Comparison of ENCODE assay signal across 14 cellular contexts in genomic region chr1:70764747-70765146, GRCh38.
DNase-seq lines count a peak whose midpoint lies in the region.
"Had no signal": no experiment of that assay in that cellular context is flagged by ENCODE, and none has a peak within 500 bp of the region (broad histone marks: within the 10 kb centered on the region; RNA-seq: fewer than 3 reads in every experiment).

No MANE protein-coding gene starts in this region.

- peaks cover 5% of the 10 kb centered on the region for H3K9me3 Mint-ChIP-seq in T-helper 2 cell treated with Interferon-gamma antibody and Interleukin-4, amounts not matched to agents 5 μg/mL and 100 μg/mL, for 36 hours
- H3K9me3 Mint-ChIP-seq: activated CD4-positive, alpha-beta memory T cell treated with anti-CD3 and anti-CD28 coated beads, Interleukin-2, amount 10 ng/mL, durations not matched to agents 7 days and 5 days had no signal

- H3K27me3 Mint-ChIP-seq in T-helper 2 cell treated with Interferon-gamma antibody and Interleukin-4, amounts not matched to agents 5 μg/mL and 100 μg/mL, for 36 hours (ENCODE audit: low read depth), result no peaks in the 10 kb centered on the region
- H3K27me3 Mint-ChIP-seq: activated CD4-positive, alpha-beta memory T cell treated with anti-CD3 and anti-CD28 coated beads, Interleukin-2, amount 10 ng/mL, durations not matched to agents 7 days and 5 days; activated naive CD8-positive, alpha-beta T cell had no signal

- peak overlapping the region; percentile 24 for H3K27ac Mint-ChIP-seq in T-helper 2 cell treated with Interferon-gamma antibody and Interleukin-4, amounts not matched to agents 5 μg/mL and 100 μg/mL, for 36 hours
- H3K27ac Mint-ChIP-seq: activated CD4-positive, alpha-beta memory T cell treated with anti-CD3 and anti-CD28 coated beads, Interleukin-2, amount 10 ng/mL, durations not matched to agents 7 days and 5 days; activated naive CD8-positive, alpha-beta T cell had no signal

- H3K36me3 Mint-ChIP-seq in T-helper 2 cell treated with Interferon-gamma antibody and Interleukin-4, amounts not matched to agents 5 μg/mL and 100 μg/mL, for 36 hours (ENCODE audit: low read depth), result peaks cover 1% of the 10 kb centered on the region
- H3K36me3 Mint-ChIP-seq: activated naive CD8-positive, alpha-beta T cell had no signal

- DNase-seq in ELR (ENCODE audit: low read depth), result peak; percentile 66
- peak; percentile 31 for DNase-seq in LHCN-M2 (ENCODE audit: low read depth)
- DNase-seq in T-helper 2 cell treated with Interferon-gamma antibody and Interleukin-4, amounts not matched to agents 5 μg/mL and 100 μg/mL, for 36 hours (ENCODE audit: low spot score), result no peak
- peak; percentile 31 for DNase-seq in kidney tubule cell (ENCODE audit: low spot score)
- DNase-seq in NCI-H82 treated with DMSO at 0.1 percent for 48 hours (lab: John Stamatoyannopoulos, UW; ENCODE audit: unreplicated experiment), result no peak
- DNase-seq in retina, result no peak
- no peak for DNase-seq in activated CD4-positive, alpha-beta T cell treated with anti-CD3 and anti-CD28 coated beads for 4 hours
- DNase-seq: activated CD4-positive, alpha-beta memory T cell treated with anti-CD3 and anti-CD28 coated beads, Interleukin-2, amount 10 ng/mL, durations not matched to agents 7 days and 5 days; activated T-cell treated with anti-CD3 and anti-CD28 coated beads, Interleukin-2, amount 50 U/mL, for 48 hours; dermis blood vessel endothelial cell; NCI-H2107; NCI-H524 treated with DMSO at 0.1 percent for 48 hours; stimulated activated CD4-positive, alpha-beta T cell treated with anti-CD3 and anti-CD28 coated beads, Interleukin-12 subunit alpha, Interleukin-12 subunit beta, amount 100 ng/mL, for 4 hours had no signal

- peaks cover 15% of the 10 kb centered on the region for H3K4me1 Mint-ChIP-seq in T-helper 2 cell treated with Interferon-gamma antibody and Interleukin-4, amounts not matched to agents 5 μg/mL and 100 μg/mL, for 36 hours (ENCODE audit: low read depth)

- no peak overlapping the region for H3K4me3 Mint-ChIP-seq in T-helper 2 cell treated with Interferon-gamma antibody and Interleukin-4, amounts not matched to agents 5 μg/mL and 100 μg/mL, for 36 hours
- H3K4me3 Mint-ChIP-seq: activated CD4-positive, alpha-beta memory T cell treated with anti-CD3 and anti-CD28 coated beads, Interleukin-2, amount 10 ng/mL, durations not matched to agents 7 days and 5 days; activated naive CD8-positive, alpha-beta T cell had no signal

Comparison
In these comparisons a context has a peak if more than half of its experiments do, and no peak if none do; other contexts are left out.
1. DNase-seq: peak in ELR (single experiment), LHCN-M2 (single experiment) and kidney tubule cell (single experiment); none in T-helper 2 cell treated with Interferon-gamma antibody and Interleukin-4, amounts not matched to agents 5 μg/mL and 100 μg/mL, for 36 hours (single experiment), NCI-H82 treated with DMSO at 0.1 percent for 48 hours (single experiment), retina (single experiment) and activated CD4-positive, alpha-beta T cell treated with anti-CD3 and anti-CD28 coated beads for 4 hours (0 of 2).